In genomic region chr15:41967506-41968206, GRCh38 we compare ENCODE assay signal across 9 cellular contexts. TPM values are rescaled to one million over a fixed set of nuclear protein-coding genes. Genes with fewer than 3 reads are reported as not detected.
DNase-seq lines count a peak whose midpoint lies in the region; ATAC-seq and TF ChIP-seq lines count a peak whose summit lies in the region.
"Had no signal": no experiment of that assay in that cellular context is flagged by ENCODE, and none has a peak within 500 bp of the region (broad histone marks: within the 10 kb centered on the region; RNA-seq: fewer than 3 reads in every experiment).

No MANE protein-coding gene starts in this region.

- peak overlapping the region; percentile 43 to 95 (median 76) for H3K27ac ChIP-seq in heart left ventricle
- peak overlapping the region in 3 of 5 donors; percentile 6 to 30 (median 8) for H3K27ac ChIP-seq in adrenal gland
- H3K27ac ChIP-seq in aorta (ENCODE audit: low read depth in 1 of 2, low read length in 2 of 2): peak overlapping the region; percentile 52 to 92

- H3K9me3 ChIP-seq in heart left ventricle (no peaks in the 10 kb centered on the region), adrenal gland (replicated peaks in 1 of 3) (no peaks in the 10 kb centered on the region), aorta (ENCODE audit: control insufficient read depth, low read length) (no peaks in the 10 kb centered on the region)

- ATAC-seq in heart left ventricle (no peak), left ventricle myocardium superior (no peak), aorta (ENCODE audit: low FRiP score) (no peak), GM18873 (IDR thresholded peaks at IDR 0.05; ENCODE audit: low FRiP score, unreplicated experiment) (no peak), HG03378 (IDR thresholded peaks at IDR 0.05; ENCODE audit: unreplicated experiment) (no peak)

- TF ChIP-seq POLR2A in heart left ventricle (IDR thresholded peaks at IDR 0.05) (no peak), adrenal gland (IDR thresholded peaks at IDR 0.05) (no peak)

- H3K36me3 ChIP-seq in heart left ventricle (peaks cover 0 to 7% (median 0%) of the 10 kb centered on the region in 9 donors), adrenal gland (replicated peaks in 1 of 2) (no peaks in the 10 kb centered on the region), aorta (ENCODE audit: control insufficient read depth in 1 of 2, insufficient read depth in 2 of 2, low read length in 1 of 2) (no peaks in the 10 kb centered on the region)

- no peak for TF ChIP-seq CTCF in heart left ventricle (IDR thresholded peaks at IDR 0.05)
- TF ChIP-seq CTCF in adrenal gland (IDR thresholded peaks at IDR 0.05): no peak

- peak overlapping the region in 3 of 12 donors; percentile 0 to 99 (median 19) for H3K4me3 ChIP-seq in heart left ventricle
- no peak overlapping the region for H3K4me3 ChIP-seq in adrenal gland
- H3K4me3 ChIP-seq in aorta (ENCODE audit: low read length in 2 of 2): no peak overlapping the region

- intact Hi-C loops in heart left ventricle (cut with DNase I) (loop anchor here in 5 of 10 donors (1.0 to 10.0 kb wide), 4 partner anchors 20 to 53 kb away; no protein-coding TSS in a partner anchor), left ventricle myocardium superior (cut with micrococcal nuclease) (no loop called here), adrenal gland (cut with DNase I) (no loop called here), aorta (cut with DNase I) (loop anchor here (5.0 kb wide), 1 partner anchor 35 kb away; no protein-coding TSS in a partner anchor)

- WGBS in heart left ventricle, 4 donors: 42 to 55% (median 45%) methylated on average over 4 of the region's 4 CpGs
- 54 to 72% (median 68%) methylated on average over 4 of the region's 4 CpGs for WGBS in adrenal gland, 4 donors
- 14 to 23% methylated on average over 4 of the region's 4 CpGs for WGBS in aorta, 2 donors

- H3K4me1 ChIP-seq in heart left ventricle (peaks cover 21 to 70% (median 65%) of the 10 kb centered on the region in 12 donors), adrenal gland (replicated peaks in 1 of 2) (peaks cover 0 to 17% of the 10 kb centered on the region in 2 donors), aorta (ENCODE audit: control insufficient read depth in 1 of 2, insufficient read depth in 2 of 2, low read length in 2 of 2) (peaks cover 0 to 7% of the 10 kb centered on the region in 2 donors)

- no peaks in the 10 kb centered on the region for H3K27me3 ChIP-seq in heart left ventricle
- H3K27me3 ChIP-seq in adrenal gland: no peaks in the 10 kb centered on the region
- H3K27me3 ChIP-seq in aorta (ENCODE audit: control insufficient read depth in 1 of 2, insufficient read depth in 2 of 2, low read length in 1 of 2): no peaks in the 10 kb centered on the region

- peak in 4 of 5 donors; percentile 45 to 57 (median 51) for DNase-seq in heart left ventricle
- DNase-seq in left ventricle myocardium superior: no peak
- DNase-seq in adrenal gland: peak in 5 of 7 donors; percentile 40 to 65 (median 45)
- DNase-seq in medulla oblongata (ENCODE audit: extremely low spot score): peak; percentile 77
- DNase-seq in aorta: peak; percentile 44 to 70
- DNase-seq in SW480 (ENCODE audit: low spot score): no peak

RNA-seq across cellular contexts. Expression of gene EHD4, which starts 4.7 kb away (rescaled TPM):
- total RNA-seq in heart left ventricle: 10 to 100 TPM; 28.2 to 70.8 (median 43.9) TPM
- polyA plus RNA-seq in heart left ventricle: 10 to 100 TPM; 25.6 to 46.5 TPM
- total RNA-seq in left ventricle myocardium superior: 53.5 TPM
- total RNA-seq in adrenal gland: 10 to 100 TPM in 7 of 8 donors, 1 to 10 TPM in 1; 8.0 to 17.0 (median 14.2) TPM
- 1 to 10 TPM; 5.9 to 7.4 (median 6.2) TPM for polyA plus RNA-seq in adrenal gland
- total RNA-seq in aorta: 10 to 100 TPM; 47.3 to 56.6 TPM
- 10 to 100 TPM; 11.4 to 12.6 TPM for polyA plus RNA-seq in aorta

RNA-seq across cellular contexts. Expression of gene PLA2G4E, which starts 53.2 kb away (rescaled TPM):
- 1 to 10 TPM in 1 of 9 donors, under 1 TPM in 3, not detected in 5; 0.05 to 1.1 (median 0.05) TPM for total RNA-seq in heart left ventricle
- under 1 TPM in 1 of 2 donors, not detected in 1; 0.01 TPM for polyA plus RNA-seq in heart left ventricle
- total RNA-seq in left ventricle myocardium superior: not detected
- total RNA-seq in adrenal gland: under 1 TPM in 1 of 8 donors, not detected in 7; 0.25 TPM
- 1 to 10 TPM in 1 of 3 donors, under 1 TPM in 1, not detected in 1; 0.03 to 1.1 TPM for polyA plus RNA-seq in adrenal gland
- not detected for total RNA-seq in aorta
- polyA plus RNA-seq in aorta: not detected
- total RNA-seq: kidney epithelial cell had no signal

Comparison
In these comparisons a context has a peak if more than half of its experiments do, and no peak if none do; other contexts are left out.
1. DNase-seq: peak in heart left ventricle (4 of 5), adrenal gland (5 of 7), medulla oblongata (single experiment) and aorta (2 of 2); none in left ventricle myocardium superior (single experiment) and SW480 (single experiment).
2. H3K27ac ChIP-seq: peak in every context shown above with its lines; median percentile 76 in heart left ventricle; 72 in aorta; 8 in adrenal gland.
3. intact Hi-C loops: an anchor here in aorta (5.0 kb wide); none called in left ventricle myocardium superior and adrenal gland.